1 cellular context compared by ENCODE assay signal in genomic region chr19:38977445-38978314, GRCh38.
TF ChIP-seq lines count a peak whose summit lies in the region.

No MANE protein-coding gene starts in this region.

TF ChIP-seq in GM12878, 131 proteins besides CTCF, POLR2A, EP300 and RAD21 (continues in another document):
- TF ChIP-seq CREB1 (IDR thresholded peaks at IDR 0.05; ENCODE audit: low read depth) = no peak
- no peak for TF ChIP-seq CHD2 (IDR thresholded peaks at IDR 0.05; ENCODE audit: borderline replicate concordance, low read depth, low read length)
- TF ChIP-seq POU2F2 (IDR thresholded peaks at IDR 0.05; ENCODE audit: borderline replicate concordance, low read depth, low read length) = 0 out of 3 replicates have a peak, but pooled peaks have one; percentile 17
- TF ChIP-seq ZBED1 (IDR thresholded peaks at IDR 0.05; ENCODE audit: borderline replicate concordance) = peak; percentile 89; the same call in 1 of the 2 replicates
- TF ChIP-seq JUNB (IDR thresholded peaks at IDR 0.05) = peak; percentile 99
- no peak for TF ChIP-seq STAT1 (conservative IDR thresholded peaks at IDR 0.05)
- TF ChIP-seq IRF4 (IDR thresholded peaks at IDR 0.05; ENCODE audit: low read depth, low read length) = peak; percentile 94
- no peak for TF ChIP-seq FOXK2 (IDR thresholded peaks at IDR 0.05)
- no peak for TF ChIP-seq ELK1 (IDR thresholded peaks at IDR 0.05; ENCODE audit: low read depth, low read length)
- no peak for TF ChIP-seq SMAD1 (IDR thresholded peaks at IDR 0.05; ENCODE audit: low read depth, partially characterized antibody)
- no peak for TF ChIP-seq E2F4 (IDR thresholded peaks at IDR 0.05; ENCODE audit: low read depth, low read length)
- TF ChIP-seq IRF5 (IDR thresholded peaks at IDR 0.05; ENCODE audit: borderline replicate concordance) = no peak
- no peak for TF ChIP-seq HDAC6 (IDR thresholded peaks at IDR 0.05; ENCODE audit: unreplicated experiment)
- peak; percentile 91 for TF ChIP-seq DPF2 (IDR thresholded peaks at IDR 0.05)
- no peak for TF ChIP-seq KLF5 (IDR thresholded peaks at IDR 0.05; ENCODE audit: partially characterized antibody)
- TF ChIP-seq ZNF217 (IDR thresholded peaks at IDR 0.05) = peak; percentile 97
- no peak for TF ChIP-seq YBX1 (IDR thresholded peaks at IDR 0.05)
- TF ChIP-seq POLR2AphosphoS2 (IDR thresholded peaks at IDR 0.05; ENCODE audit: low read depth, low read length) = no peak
- no peak for TF ChIP-seq PAX8 (IDR thresholded peaks at IDR 0.05)
- peak in 1 of 2 experiments; percentile 37; a peak in 1 of 3 replicates for TF ChIP-seq EGR1 (IDR thresholded peaks at IDR 0.05; ENCODE audit: borderline replicate concordance in 1 of 2, low read depth in 2 of 2, low read length in 2 of 2)
- peak; percentile 44 for TF ChIP-seq MEF2B (IDR thresholded peaks at IDR 0.05; ENCODE audit: partially characterized antibody, poor library complexity, severe bottlenecking)
- peak in 1 of 2 experiments; percentile 39; a peak in 1 of 4 replicates for TF ChIP-seq CEBPB (IDR thresholded peaks at IDR 0.05; ENCODE audit: borderline replicate concordance in 1 of 2, low read depth in 2 of 2, low read length in 2 of 2)
- no peak for TF ChIP-seq STAT3 (IDR thresholded peaks at IDR 0.05; ENCODE audit: low read depth, low read length)
- TF ChIP-seq MYB (IDR thresholded peaks at IDR 0.05; ENCODE audit: borderline replicate concordance, low read depth, low read length) = no peak
- no peak for TF ChIP-seq TAF1 (IDR thresholded peaks at IDR 0.05; ENCODE audit: borderline replicate concordance, low read depth, low read length)
- TF ChIP-seq SMAD5 (IDR thresholded peaks at IDR 0.05; ENCODE audit: low read depth) = no peak
- TF ChIP-seq SMARCA5 (IDR thresholded peaks at IDR 0.05) = peak; percentile 52; the same call in 1 of the 2 replicates
- peak; percentile 96 for TF ChIP-seq IKZF1 (conservative IDR thresholded peaks at IDR 0.05)
- no peak for TF ChIP-seq ASH2L (IDR thresholded peaks at IDR 0.05; ENCODE audit: borderline replicate concordance, low read depth)
- peak; percentile 88 for TF ChIP-seq BCL11A (IDR thresholded peaks at IDR 0.05; ENCODE audit: low read depth, low read length)
- no peak for TF ChIP-seq RELA (IDR thresholded peaks at IDR 0.05; ENCODE audit: borderline replicate concordance, partially characterized antibody)
- TF ChIP-seq CUX1 (IDR thresholded peaks at IDR 0.05; ENCODE audit: insufficient replicate concordance, low read depth, low read length) = no peak
- no peak for TF ChIP-seq LARP7 (IDR thresholded peaks at IDR 0.05)
- TF ChIP-seq NFXL1 (IDR thresholded peaks at IDR 0.05; ENCODE audit: borderline replicate concordance) = no peak
- TF ChIP-seq ATF7 (IDR thresholded peaks at IDR 0.05; ENCODE audit: low read depth) = peak; percentile 77
- peak; percentile 77; the same call in 1 of the 2 replicates for TF ChIP-seq MTA2 (IDR thresholded peaks at IDR 0.05; ENCODE audit: low read depth)
- no peak for TF ChIP-seq MLLT1 (IDR thresholded peaks at IDR 0.05)
- no peak for TF ChIP-seq TCF7 (IDR thresholded peaks at IDR 0.05; ENCODE audit: borderline replicate concordance)
- TF ChIP-seq E2F8 (IDR thresholded peaks at IDR 0.05; ENCODE audit: low read depth, partially characterized antibody) = no peak
- no peak for TF ChIP-seq BCLAF1 (IDR thresholded peaks at IDR 0.05)
- TF ChIP-seq MAX (IDR thresholded peaks at IDR 0.05; ENCODE audit: low read depth, low read length) = no peak
- no peak for TF ChIP-seq TARDBP (IDR thresholded peaks at IDR 0.05; ENCODE audit: borderline replicate concordance)
- peak; percentile 73 for TF ChIP-seq ZNF687 (IDR thresholded peaks at IDR 0.05)
- TF ChIP-seq CHD1 (IDR thresholded peaks at IDR 0.05; ENCODE audit: low read depth, low read length) = no peak
